In the genomic region with DNA sequence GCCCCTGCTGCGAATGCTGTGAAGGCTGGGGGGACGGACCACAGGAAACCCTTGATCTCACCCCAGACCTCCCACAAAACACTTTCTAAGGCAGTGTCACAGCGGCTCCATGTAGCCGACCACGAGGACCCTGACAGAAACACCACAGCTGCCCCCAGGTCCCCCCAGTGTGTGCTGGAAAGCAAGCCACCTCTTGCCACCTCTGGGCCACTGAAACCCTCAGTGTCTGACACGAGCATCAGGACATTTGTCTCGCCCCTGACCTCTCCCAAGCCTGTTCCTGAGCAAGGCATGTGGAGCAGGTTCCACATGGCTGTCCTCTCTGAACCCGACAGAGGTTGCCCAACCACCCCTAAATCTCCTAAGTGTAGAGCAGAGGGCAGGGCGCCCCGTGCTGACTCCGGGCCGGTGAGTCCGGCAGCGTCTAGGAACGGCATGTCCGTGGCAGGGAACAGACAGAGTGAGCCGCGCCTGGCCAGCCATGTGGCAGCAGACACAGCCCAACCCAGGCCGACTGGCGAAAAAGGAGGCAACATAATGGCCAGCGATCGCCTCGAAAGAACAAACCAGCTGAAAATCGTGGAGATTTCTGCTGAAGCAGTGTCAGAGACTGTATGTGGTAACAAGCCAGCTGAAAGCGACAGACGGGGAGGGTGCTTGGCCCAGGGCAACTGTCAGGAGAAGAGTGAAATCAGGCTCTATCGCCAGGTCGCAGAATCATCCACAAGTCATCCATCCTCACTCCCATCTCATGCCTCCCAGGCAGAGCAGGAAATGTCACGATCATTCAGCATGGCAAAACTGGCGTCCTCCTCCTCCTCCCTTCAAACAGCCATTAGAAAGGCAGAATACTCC, we compare ENCODE assay signal across 27 cellular contexts.
"Had no signal": no experiment of that assay in that cellular context is flagged by ENCODE, and none has a peak within 500 bp of the region (broad histone marks: within the 10 kb centered on the region; RNA-seq: fewer than 3 reads in every experiment).

No MANE protein-coding gene starts in this region.

- H3K4me3 ChIP-seq: adrenal gland, SK-N-MC had no signal

- H3K27ac Mint-ChIP-seq: activated CD4-positive, alpha-beta memory T cell treated with anti-CD3 and anti-CD28 coated beads, Interleukin-2, amount 10 ng/mL, durations not matched to agents 7 days and 5 days; activated naive CD8-positive, alpha-beta T cell treated with anti-CD3 and anti-CD28 coated beads, Interleukin-2, amount 10 ng/mL, durations not matched to agents 7 days and 5 days; activated T-helper 2 cell treated with anti-CD3 and anti-CD28 coated beads, Interferon-gamma antibody, Interleukin-2, Interleukin-4, amounts not matched to agents 10 μg/mL and 5 μg/mL and 100 μg/mL, durations not matched to agents 14 hours and 24 hours and 36 hours; T-cell had no signal

- H3K4me3 Mint-ChIP-seq: activated CD4-positive, alpha-beta memory T cell treated with anti-CD3 and anti-CD28 coated beads, Interleukin-2, amount 10 ng/mL, durations not matched to agents 7 days and 5 days; activated naive CD8-positive, alpha-beta T cell treated with anti-CD3 and anti-CD28 coated beads, Interleukin-2, amount 10 ng/mL, durations not matched to agents 7 days and 5 days; T-cell had no signal

- H3K9me3 Mint-ChIP-seq: activated CD4-positive, alpha-beta memory T cell treated with anti-CD3 and anti-CD28 coated beads, Interleukin-2, amount 10 ng/mL, durations not matched to agents 7 days and 5 days; activated naive CD8-positive, alpha-beta T cell treated with anti-CD3 and anti-CD28 coated beads, Interleukin-2, amount 10 ng/mL, durations not matched to agents 7 days and 5 days; activated T-helper 2 cell treated with anti-CD3 and anti-CD28 coated beads, Interferon-gamma antibody, Interleukin-2, Interleukin-4, amounts not matched to agents 10 μg/mL and 5 μg/mL and 100 μg/mL, durations not matched to agents 14 hours and 24 hours and 36 hours; T-cell had no signal

- H3K36me3 Mint-ChIP-seq: activated naive CD8-positive, alpha-beta T cell treated with anti-CD3 and anti-CD28 coated beads, Interleukin-2, amount 10 ng/mL, durations not matched to agents 7 days and 5 days had no signal

- H3K27me3 Mint-ChIP-seq: activated CD4-positive, alpha-beta memory T cell treated with anti-CD3 and anti-CD28 coated beads, Interleukin-2, amount 10 ng/mL, durations not matched to agents 7 days and 5 days; activated naive CD8-positive, alpha-beta T cell treated with anti-CD3 and anti-CD28 coated beads, Interleukin-2, amount 10 ng/mL, durations not matched to agents 7 days and 5 days; T-cell had no signal

- H3K27me3 ChIP-seq: adrenal gland had no signal

- ATAC-seq: Right ventricle myocardium inferior, T-cell had no signal

- FAIRE-seq: TTC549 had no signal

- DNase-seq: activated CD4-positive, alpha-beta memory T cell treated with anti-CD3 and anti-CD28 coated beads, Interleukin-2, amount 10 ng/mL, durations not matched to agents 7 days and 5 days; activated CD4-positive, alpha-beta T cell treated with anti-CD3 and anti-CD28 coated beads, Interleukin-2, amount 50 U/mL, for 1 hour; activated CD4-positive, CD25-positive, alpha-beta regulatory T cell; activated gamma-delta T cell treated with Interleukin-2 at 50 U/mL for 16 hours; activated naive CD4-positive, alpha-beta T cell treated with anti-CD3 and anti-CD28 coated beads, Interleukin-2, amount 50 U/mL, for 16 hours; activated naive CD8-positive, alpha-beta T cell treated with anti-CD3 and anti-CD28 coated beads, Interleukin-2, amount 10 ng/mL, durations not matched to agents 7 days and 5 days; activated T-cell treated with anti-CD3 and anti-CD28 coated beads, Interleukin-2, amount 50 U/mL, for 48 hours; adrenal gland; anterior cingulate cortex; IMR-90; Kasumi-1; KBM-7; NCI-H1048; NCI-H1694; NCI-H2029; NCI-H2171 treated with DMSO at 0.1 percent for 48 hours; NCI-H226; NCI-H526; NCI-H774; T-cell; T-helper 2 cell; T1000 had no signal

- H3K9me3 ChIP-seq: adrenal gland had no signal

- H3K27ac ChIP-seq: adrenal gland, SK-N-MC, VCaP had no signal

- H3K36me3 ChIP-seq: adrenal gland had no signal
